Comparison of ENCODE assay signal across 25 cellular contexts in the genomic region with DNA sequence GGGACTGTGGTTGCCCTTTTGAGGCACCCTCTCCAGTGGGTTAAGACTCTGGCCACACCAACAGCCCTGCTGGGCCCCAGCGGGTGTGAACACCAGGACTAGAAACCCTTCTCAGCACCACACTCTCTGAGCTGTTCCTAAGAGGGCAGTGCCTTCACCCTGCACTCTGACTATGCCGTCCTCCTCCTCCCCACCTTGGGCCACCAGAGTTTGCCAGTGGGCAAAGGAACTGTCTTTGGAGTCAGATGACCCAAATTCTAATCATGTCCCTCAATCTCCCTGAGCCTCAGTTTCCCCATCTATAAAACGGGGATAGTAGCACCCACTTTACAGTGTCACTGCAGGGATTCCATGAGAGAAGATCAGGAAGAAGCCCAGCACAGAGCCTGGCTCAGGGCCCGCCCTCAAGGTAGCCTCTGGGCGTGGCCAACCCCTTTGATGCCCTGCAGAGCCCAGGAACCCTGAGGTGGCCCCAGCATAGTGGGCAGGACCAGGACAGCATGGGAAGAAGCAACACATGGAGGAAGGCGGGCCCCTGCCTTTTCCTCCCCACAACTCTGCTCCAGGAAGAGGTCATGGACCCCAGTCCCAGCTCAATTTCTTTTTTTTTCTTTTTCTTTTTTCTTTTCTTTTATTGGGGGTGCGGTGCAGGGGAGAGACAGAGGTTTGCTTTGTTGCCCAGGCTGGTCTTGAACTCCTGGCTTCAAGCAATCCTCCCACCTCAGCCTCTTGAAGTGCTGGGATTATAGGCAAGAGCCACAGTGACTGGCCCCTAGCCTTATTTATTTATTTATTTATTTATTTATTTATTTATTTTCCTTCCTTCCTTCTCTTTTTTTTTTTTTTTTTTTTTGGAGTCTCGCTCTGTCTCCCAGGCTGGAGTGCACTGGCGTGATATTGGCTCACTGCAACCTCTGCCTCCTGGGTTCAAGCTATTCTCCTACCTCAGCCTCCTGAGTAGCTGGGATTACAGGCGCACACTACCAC.
DNase-seq lines count a peak whose midpoint lies in the region; ATAC-seq, FAIRE-seq and TF ChIP-seq lines count a peak whose summit lies in the region.
"Had no signal": no experiment of that assay in that cellular context is flagged by ENCODE, and none has a peak within 500 bp of the region (broad histone marks: within the 10 kb centered on the region; RNA-seq: fewer than 3 reads in every experiment).

No MANE protein-coding gene starts in this region.

- H3K4me1 ChIP-seq in HepG2 (ENCODE audit: insufficient read depth, low read length) (peaks cover 14% of the 10 kb centered on the region), right lobe of liver (no peaks in the 10 kb centered on the region), Panc1 (ENCODE audit: control insufficient read depth, insufficient read depth, low read length) (peaks cover 3% of the 10 kb centered on the region; the same call in 1 of the 2 replicates), H1 (replicated peaks in 1 of 4; ENCODE audit: control insufficient read depth in 3 of 4, insufficient read depth in 4 of 4, low read length in 3 of 4) (peaks cover 9 to 20% (median 14%) of the 10 kb centered on the region in 4 experiments), testis (no peaks in the 10 kb centered on the region), hepatocyte (ENCODE audit: insufficient read depth) (no peaks in the 10 kb centered on the region)
- no peaks in the 10 kb centered on the region for H3K4me1 ChIP-seq in CD8-positive, alpha-beta T cell (ENCODE audit: insufficient read depth, low read length)
- H3K4me1 ChIP-seq: BLaER1, left ventricle myocardium inferior, parathyroid adenoma, SJSA1 had no signal

- POLR2A ChIA-PET in HepG2 (lab: Yijun Ruan, JAX), result no interaction called here
- POLR2A ChIA-PET in Panc1 (lab: Charles Lee), result interaction anchor here (0.6 kb wide), 1 partner anchor 48 kb away, joined by 3 read pairs; no protein-coding TSS in a partner anchor
- POLR2A ChIA-PET in H1 (lab: Charles Lee; ENCODE audit: partially characterized antibody), result interaction anchor here (1.0 kb wide), 1 partner anchor 11 kb away, joined by 3 read pairs; no protein-coding TSS in a partner anchor
- POLR2A ChIA-PET in CD8-positive, alpha-beta T cell (lab: Charles Lee), result no interaction called here

- TF ChIP-seq POLR2A in HepG2 (IDR thresholded peaks at IDR 0.05; ENCODE audit: insufficient read depth in 1 of 2, low read depth in 2 of 2, low read length in 2 of 2) (no peak), right lobe of liver (IDR thresholded peaks at IDR 0.05) (no peak), H1 (IDR thresholded peaks at IDR 0.05; ENCODE audit: control extremely low read depth in 1 of 2, low read depth in 2 of 2, low read length in 2 of 2) (no peak), testis (IDR thresholded peaks at IDR 0.05) (no peak)

- no peak overlapping the region for H3K23ac ChIP-seq in H1 (ENCODE audit: insufficient read length)

- CTCF ChIA-PET in HepG2 (lab: Yijun Ruan, JAX; ENCODE audit: low intra/inter-chr PET ratio, low total read pairs) (no interaction called here), Panc1 (lab: Charles Lee) (interaction anchor here (0.5 kb wide), 1 partner anchor 18 kb away, joined by 7 read pairs; no protein-coding TSS in a partner anchor), H1 (lab: Charles Lee; ENCODE audit: partially characterized antibody) (interaction anchor here (1.0 to 3.7 kb wide), 8 partner anchors 9 to 92 kb away, joined by 3 to 13 read pairs (median 5); no protein-coding TSS in a partner anchor)
- CTCF ChIA-PET in CD8-positive, alpha-beta T cell (lab: Charles Lee), result no interaction called here

- peak overlapping the region; percentile 79 for H4K91ac ChIP-seq in H1 (replicated peaks; ENCODE audit: insufficient read length, low read length)

- TF ChIP-seq EP300 in HepG2 (IDR thresholded peaks at IDR 0.05; ENCODE audit: low read depth in 2 of 2, low read length in 2 of 2) (no peak), HepG2 (CRISPR knock-in tag; IDR thresholded peaks at IDR 0.05; ENCODE audit: borderline replicate concordance) (no peak), H1 (IDR thresholded peaks at IDR 0.05; ENCODE audit: borderline replicate concordance in 1 of 2, low read depth in 2 of 2, low read length in 2 of 2) (no peak)

- peak overlapping the region; percentile 31; the same call in 1 of the 2 replicates for H2BK5ac ChIP-seq in H1 (ENCODE audit: low read depth, low read length)

- H3K9me3 Mint-ChIP-seq in CD8-positive, alpha-beta T cell, result no peaks in the 10 kb centered on the region
- H3K9me3 Mint-ChIP-seq: activated B cell treated with CpG ODN at 0.5 μM for 24 hours; activated CD4-positive, alpha-beta T cell treated with anti-CD3 and anti-CD28 coated beads, Interleukin-2, amount 10 ng/mL, durations not matched to agents 7 days and 5 days; activated T-cell treated with anti-CD3 and anti-CD28 coated beads, Interleukin-2, amount 50 U/mL, for 4 hours; stimulated activated naive CD8-positive, alpha-beta T cell treated with anti-CD3 and anti-CD28 coated beads, Interleukin-15, Interleukin-2, amounts not matched to agents 100 ng/mL and 50 ng/mL, for 24 hours had no signal

- peak overlapping the region; percentile 93; the same call in 1 of the 2 replicates for H2AK5ac ChIP-seq in H1 (ENCODE audit: low read depth, low read length)

- no peak overlapping the region for H4K8ac ChIP-seq in H1 (ENCODE audit: extremely low read depth, insufficient read depth, low read length)

- no peaks in the 10 kb centered on the region for H3K23me2 ChIP-seq in H1 (ENCODE audit: low read depth, low read length)

- intact Hi-C loops in HepG2 (cut with micrococcal nuclease; ENCODE audit: unreplicated experiment) (no loop called here), right lobe of liver (cut with DNase I) (no loop called here), Panc1 (cut with micrococcal nuclease; ENCODE audit: unreplicated experiment) (no loop called here), testis (cut with DNase I; ENCODE audit: low total_unique reads) (no loop called here)
- intact Hi-C loops in CD8-positive, alpha-beta T cell (cut with DNase I, micrococcal nuclease), result no loop called here

- peaks cover 8% of the 10 kb centered on the region for H3K4me1 Mint-ChIP-seq in CD8-positive, alpha-beta T cell (ENCODE audit: low read depth)
- H3K4me1 Mint-ChIP-seq: activated B cell treated with CpG ODN at 0.5 μM for 24 hours; activated CD4-positive, alpha-beta T cell treated with anti-CD3 and anti-CD28 coated beads, Interleukin-2, amount 10 ng/mL, durations not matched to agents 7 days and 5 days had no signal

- H3K27ac Mint-ChIP-seq in CD8-positive, alpha-beta T cell, result no peak overlapping the region
- H3K27ac Mint-ChIP-seq: activated B cell treated with CpG ODN at 0.5 μM for 24 hours; activated CD4-positive, alpha-beta T cell treated with anti-CD3 and anti-CD28 coated beads, Interleukin-2, amount 10 ng/mL, durations not matched to agents 7 days and 5 days; stimulated activated naive CD8-positive, alpha-beta T cell treated with anti-CD3 and anti-CD28 coated beads, Interleukin-15, Interleukin-2, amounts not matched to agents 100 ng/mL and 50 ng/mL, for 24 hours had no signal

- H3K4me3 ChIP-seq in HepG2 (replicated peaks in 1 of 3; ENCODE audit: insufficient read depth in 1 of 3, low read depth in 2 of 3, low read length in 3 of 3) (peak overlapping the region in 1 of 3 experiments; percentile 25; a peak in 1 of 6 replicates), right lobe of liver (no peak overlapping the region), Panc1 (ENCODE audit: low read depth in 2 of 2, low read length in 2 of 2) (no peak overlapping the region), H1 (ENCODE audit: extremely low read depth in 1 of 4, insufficient read depth in 2 of 4, low read depth in 3 of 4, low read length in 4 of 4) (no peak overlapping the region), testis (no peak overlapping the region), hepatocyte (no peak overlapping the region)
- H3K4me3 ChIP-seq in CD8-positive, alpha-beta T cell (ENCODE audit: low read depth, low read length), result no peak overlapping the region
- H3K4me3 ChIP-seq: BLaER1, left ventricle myocardium inferior, SJSA1, smooth muscle cell had no signal

- H3K9ac ChIP-seq in HepG2 (ENCODE audit: insufficient read depth, low read depth, low read length) (no peak overlapping the region), H1 (replicated peaks in 1 of 4; ENCODE audit: extremely low read depth in 1 of 4, low read depth in 3 of 4, low read length in 3 of 4) (no peak overlapping the region)
- H3K9ac ChIP-seq: BLaER1, parathyroid adenoma had no signal

- no peak overlapping the region for H3K14ac ChIP-seq in H1 (ENCODE audit: insufficient read length)

- H2AFZ ChIP-seq in HepG2 (ENCODE audit: low read length) (no peak overlapping the region), H1 (ENCODE audit: low read length) (no peak overlapping the region), hepatocyte (no peak overlapping the region)
- H2AFZ ChIP-seq: parathyroid adenoma had no signal

- no peak overlapping the region for H3K4ac ChIP-seq in H1 (replicated peaks; ENCODE audit: insufficient read length, low read depth, low read length)

- ATAC-seq in HepG2, result peak; percentile 55
- ATAC-seq in right lobe of liver, result no peak
- ATAC-seq in Panc1, result peak; percentile 65
- ATAC-seq in CD8-positive, alpha-beta T cell, result no peak
- ATAC-seq: activated T-cell treated with anti-CD3 and anti-CD28 coated beads, Interleukin-2, amount 50 U/mL, for 4 hours had no signal

- no peaks in the 10 kb centered on the region for H3K79me2 ChIP-seq in HepG2 (ENCODE audit: insufficient read depth, low read length)
- no peaks in the 10 kb centered on the region for H3K79me2 ChIP-seq in H1 (ENCODE audit: control insufficient read depth in 1 of 2, insufficient read depth in 2 of 2, low read length in 2 of 2)
- H3K79me2 ChIP-seq in hepatocyte, result no peaks in the 10 kb centered on the region
- H3K79me2 ChIP-seq: parathyroid adenoma had no signal

- H3K4me2 ChIP-seq in HepG2 (ENCODE audit: low read depth, low read length), result peak overlapping the region; percentile 62; the same call in 1 of the 2 replicates
- H3K4me2 ChIP-seq in H1 (ENCODE audit: insufficient read depth in 1 of 2, low read depth in 2 of 2, low read length in 2 of 2), result peak overlapping the region; percentile 29 to 36; a peak in 1 of 4 replicates
- H3K4me2 ChIP-seq in hepatocyte, result no peak overlapping the region
- H3K4me2 ChIP-seq: BLaER1, smooth muscle cell had no signal

- H4K20me1 ChIP-seq in HepG2 (ENCODE audit: insufficient read depth, low read length), result peaks cover 4% of the 10 kb centered on the region; the same call in 1 of the 2 replicates
- H4K20me1 ChIP-seq in H1 (replicated peaks in 1 of 2; ENCODE audit: control insufficient read depth in 1 of 2, insufficient read depth in 2 of 2, low read length in 2 of 2), result peaks cover 0 to 4% of the 10 kb centered on the region in 2 experiments
- no peaks in the 10 kb centered on the region for H4K20me1 ChIP-seq in hepatocyte (ENCODE audit: insufficient read depth, poor library complexity, severe bottlenecking)

- no peak for FAIRE-seq in HepG2 (lab: Jason Lieb, UNC)
- FAIRE-seq in H1 (lab: Jason Lieb, UNC), result no peak

- no peak overlapping the region for H3K27ac ChIP-seq in HepG2 (ENCODE audit: extremely low read length, insufficient read depth, low read length)
- H3K27ac ChIP-seq in right lobe of liver, result no peak overlapping the region
- H3K27ac ChIP-seq in Panc1 (ENCODE audit: low read length), result no peak overlapping the region
- H3K27ac ChIP-seq in H1 (ENCODE audit: low read depth, low read length), result no peak overlapping the region
- no peak overlapping the region for H3K27ac ChIP-seq in testis
- H3K27ac ChIP-seq in hepatocyte, result no peak overlapping the region
- no peak overlapping the region for H3K27ac ChIP-seq in CD8-positive, alpha-beta T cell (ENCODE audit: low read depth, low read length)
- H3K27ac ChIP-seq: BLaER1, left ventricle myocardium inferior, parathyroid adenoma, SJSA1, thoracic aorta had no signal

- no peak overlapping the region for H3K4me3 Mint-ChIP-seq in CD8-positive, alpha-beta T cell
- H3K4me3 Mint-ChIP-seq: activated B cell treated with CpG ODN at 0.5 μM for 24 hours; activated CD4-positive, alpha-beta T cell treated with anti-CD3 and anti-CD28 coated beads, Interleukin-2, amount 10 ng/mL, durations not matched to agents 7 days and 5 days; activated T-cell treated with anti-CD3 and anti-CD28 coated beads, Interleukin-2, amount 50 U/mL, for 4 hours; stimulated activated naive CD8-positive, alpha-beta T cell treated with anti-CD3 and anti-CD28 coated beads, Interleukin-15, Interleukin-2, amounts not matched to agents 100 ng/mL and 50 ng/mL, for 24 hours had no signal

- peaks cover 6% of the 10 kb centered on the region for H3K27me3 Mint-ChIP-seq in CD8-positive, alpha-beta T cell (ENCODE audit: low read depth)
- H3K27me3 Mint-ChIP-seq: activated CD4-positive, alpha-beta T cell treated with anti-CD3 and anti-CD28 coated beads, Interleukin-2, amount 10 ng/mL, durations not matched to agents 7 days and 5 days had no signal

- H4K5ac ChIP-seq in H1 (ENCODE audit: insufficient read length, low read depth, low read length), result no peak overlapping the region

- H3K27me3 ChIP-seq in HepG2 (ENCODE audit: control insufficient read depth in 1 of 2, insufficient read depth in 2 of 2, low read length in 2 of 2), result no peaks in the 10 kb centered on the region; a peak in 1 of 5 replicates
- no peaks in the 10 kb centered on the region for H3K27me3 ChIP-seq in right lobe of liver
- no peaks in the 10 kb centered on the region for H3K27me3 ChIP-seq in Panc1 (ENCODE audit: control insufficient read depth, insufficient read depth, low read length)
- H3K27me3 ChIP-seq in H1 (replicated peaks in 1 of 4; ENCODE audit: control insufficient read depth in 3 of 4, extremely low read depth in 1 of 4, insufficient read depth in 3 of 4, low read length in 3 of 4), result peaks cover 0 to 11% (median 1%) of the 10 kb centered on the region in 4 experiments; a peak in 2 of 7 replicates
- no peaks in the 10 kb centered on the region for H3K27me3 ChIP-seq in testis
- H3K27me3 ChIP-seq in hepatocyte, result no peaks in the 10 kb centered on the region
- no peaks in the 10 kb centered on the region for H3K27me3 ChIP-seq in CD8-positive, alpha-beta T cell (ENCODE audit: insufficient read depth, low read length)

- H3K9me3 ChIP-seq in HepG2 (ENCODE audit: low read length) (no peaks in the 10 kb centered on the region), right lobe of liver (no peaks in the 10 kb centered on the region), Panc1 (ENCODE audit: control insufficient read depth, insufficient read depth, low read depth, low read length) (no peaks in the 10 kb centered on the region), H1 (ENCODE audit: insufficient read depth in 2 of 2, low read depth in 1 of 2, low read length in 1 of 2) (no peaks in the 10 kb centered on the region), testis (no peaks in the 10 kb centered on the region), hepatocyte (ENCODE audit: low read depth) (no peaks in the 10 kb centered on the region)
- H3K9me3 ChIP-seq in CD8-positive, alpha-beta T cell (ENCODE audit: low read length), result no peaks in the 10 kb centered on the region
- H3K9me3 ChIP-seq: BLaER1, left ventricle myocardium inferior, SJSA1, thoracic aorta had no signal

- H2BK15ac ChIP-seq in H1 (ENCODE audit: low read length), result no peak overlapping the region

- 0 out of 2 replicates have a peak overlapping the region, but pooled peaks have one; percentile 65 for H2BK12ac ChIP-seq in H1 (ENCODE audit: low read depth, low read length)

- in situ Hi-C loops in HepG2 (cut with HindIII; ENCODE audit: extremely low pct_ligation_motif_present, low pct_unique_long_range_greater_than_20kb) (no loop called here), Panc1 (cut with HindIII; ENCODE audit: low pct_unique_long_range_greater_than_20kb, low sequenced_read_pairs) (no loop called here)

- 43% methylated on average over 8 of the region's 10 CpGs for WGBS in HepG2 (ENCODE audit: low lambda C conversion rate)
- WGBS in right lobe of liver (ENCODE audit: insufficient coverage, low coverage, low lambda C conversion rate, missing lambda C conversion rate), result 85% methylated on average over 4 of the region's 10 CpGs
- 82% methylated on average over 8 of the region's 10 CpGs; no CpG with 5 or more reads in 1 of the 2 experiments for WGBS in H1 (ENCODE audit: extremely low coverage in 1 of 2, insufficient coverage in 1 of 2, insufficient read length in 1 of 2, insufficient replicate concordance in 2 of 2, low coverage in 1 of 2, low lambda C conversion rate in 2 of 2, missing lambda C conversion rate in 1 of 2), 2 experiments
- WGBS in testis, 2 donors, result 85 to 89% methylated on average over 9 to 10 of the region's 10 CpGs
- WGBS in hepatocyte (ENCODE audit: low lambda C conversion rate, missing lambda C conversion rate), result 82% methylated on average over 10 of the region's 10 CpGs

- H3K36me3 Mint-ChIP-seq in CD8-positive, alpha-beta T cell, result no peaks in the 10 kb centered on the region

- H2BK120ac ChIP-seq in H1 (replicated peaks; ENCODE audit: low read depth, low read length), result no peak overlapping the region

- peak; percentile 6 for DNase-seq in HepG2 (ENCODE audit: low spot score)
- no peak for DNase-seq in right lobe of liver
- no peak for DNase-seq in Panc1 (ENCODE audit: low read depth, low spot score)
- no peak for DNase-seq in H1 (ENCODE audit: low read depth in 1 of 2, low spot score in 2 of 2)
- DNase-seq in testis, result no peak
- no peak for DNase-seq in hepatocyte (ENCODE audit: low spot score)
- no peak for DNase-seq in CD8-positive, alpha-beta T cell
- DNase-seq: activated B cell treated with CpG ODN at 0.5 μM for 24 hours; activated CD4-positive, alpha-beta T cell treated with anti-CD3 and anti-CD28 coated beads, Interleukin-2, amount 10 ng/mL, durations not matched to agents 7 days and 5 days; activated gamma-delta T cell treated with Interleukin-2 at 50 U/mL for 16 hours; activated T-cell treated with anti-CD3 and anti-CD28 coated beads, Interleukin-2, amount 50 U/mL, for 4 hours; DMS153; erythroblast; islet precursor cell; KBM-7; left ventricle myocardium inferior; NCI-H2029; NCI-H526; stimulated activated CD4-positive, alpha-beta T cell treated with anti-CD3 and anti-CD28 coated beads, Interleukin-1b, Interleukin-23, amount 100 ng/mL, for 48 hours had no signal

- peak overlapping the region; percentile 82; the same call in 1 of the 2 replicates for H2BK20ac ChIP-seq in H1 (ENCODE audit: low read length)

- no peak for TF ChIP-seq RAD21 in HepG2 (CRISPR knock-in tag; IDR thresholded peaks at IDR 0.05)
- TF ChIP-seq RAD21 in H1 (IDR thresholded peaks at IDR 0.05 in 1 of 2, conservative IDR thresholded peaks at IDR 0.05 in 1 of 2; ENCODE audit: low read depth in 2 of 2, low read length in 2 of 2), result no peak

- no peak overlapping the region; the same call in 1 of the 2 replicates for H3K18ac ChIP-seq in H1 (ENCODE audit: extremely low read depth, low read length)

- H3K56ac ChIP-seq in H1 (replicated peaks; ENCODE audit: insufficient read length, low read depth, low read length), result no peak overlapping the region

- H3K79me1 ChIP-seq in H1 (ENCODE audit: low read depth, low read length), result no peaks in the 10 kb centered on the region

- TF ChIP-seq CTCF in HepG2 (CRISPR knock-in tag; IDR thresholded peaks at IDR 0.05) (no peak), right lobe of liver (IDR thresholded peaks at IDR 0.05) (no peak), Panc1 (IDR thresholded peaks at IDR 0.05) (no peak), H1 (IDR thresholded peaks at IDR 0.05; ENCODE audit: control extremely low read depth in 1 of 3, insufficient read depth in 1 of 3, low read depth in 1 of 3, low read length in 3 of 3) (no peak), testis (IDR thresholded peaks at IDR 0.05) (no peak), hepatocyte (IDR thresholded peaks at IDR 0.05; ENCODE audit: poor library complexity) (no peak)
- no peak for TF ChIP-seq CTCF in CD8-positive, alpha-beta T cell (IDR thresholded peaks at IDR 0.05)

- BruUV-seq in HepG2 (replicated peaks; lab: Mats Ljungman, UMichigan) (no TSS peak), Panc1 (replicated peaks; lab: Mats Ljungman, UMichigan) (no TSS peak)

- no peaks in the 10 kb centered on the region for H3K9me2 ChIP-seq in hepatocyte (replicated peaks; ENCODE audit: insufficient read depth)

- no peaks in the 10 kb centered on the region for H3K36me3 ChIP-seq in HepG2 (replicated peaks in 1 of 2; ENCODE audit: control insufficient read depth in 1 of 2, insufficient read depth in 2 of 2, low read length in 2 of 2)
- no peaks in the 10 kb centered on the region for H3K36me3 ChIP-seq in right lobe of liver
- H3K36me3 ChIP-seq in Panc1 (ENCODE audit: control insufficient read depth, insufficient read depth, low read length), result no peaks in the 10 kb centered on the region
- no peaks in the 10 kb centered on the region for H3K36me3 ChIP-seq in H1 (ENCODE audit: control insufficient read depth in 2 of 4, insufficient read depth in 4 of 4, low read length in 3 of 4)
- H3K36me3 ChIP-seq in testis (ENCODE audit: low read depth, missing control alignments), result no peaks in the 10 kb centered on the region
- no peaks in the 10 kb centered on the region for H3K36me3 ChIP-seq in hepatocyte (replicated peaks; ENCODE audit: insufficient read depth, low read depth)
- no peaks in the 10 kb centered on the region for H3K36me3 ChIP-seq in CD8-positive, alpha-beta T cell (ENCODE audit: insufficient read depth, low read length)
- H3K36me3 ChIP-seq: BLaER1, left ventricle myocardium inferior, SJSA1, thoracic aorta had no signal

Comparison
In these comparisons a context has a peak if more than half of its experiments do, and no peak if none do; other contexts are left out.
1. ATAC-seq: peak in HepG2 (single experiment) and Panc1 (single experiment); none in right lobe of liver (0 of 4) and CD8-positive, alpha-beta T cell (single experiment).
2. CTCF ChIA-PET loops: an anchor here in Panc1 (0.5 kb wide) and H1 (1.0 to 3.7 kb wide); none called in HepG2 and CD8-positive, alpha-beta T cell.
3. POLR2A ChIA-PET loops: an anchor here in Panc1 (0.6 kb wide) and H1 (1.0 kb wide); none called in HepG2 and CD8-positive, alpha-beta T cell.